Comparison of ENCODE assay signal across 11 cellular contexts in the genomic region with DNA sequence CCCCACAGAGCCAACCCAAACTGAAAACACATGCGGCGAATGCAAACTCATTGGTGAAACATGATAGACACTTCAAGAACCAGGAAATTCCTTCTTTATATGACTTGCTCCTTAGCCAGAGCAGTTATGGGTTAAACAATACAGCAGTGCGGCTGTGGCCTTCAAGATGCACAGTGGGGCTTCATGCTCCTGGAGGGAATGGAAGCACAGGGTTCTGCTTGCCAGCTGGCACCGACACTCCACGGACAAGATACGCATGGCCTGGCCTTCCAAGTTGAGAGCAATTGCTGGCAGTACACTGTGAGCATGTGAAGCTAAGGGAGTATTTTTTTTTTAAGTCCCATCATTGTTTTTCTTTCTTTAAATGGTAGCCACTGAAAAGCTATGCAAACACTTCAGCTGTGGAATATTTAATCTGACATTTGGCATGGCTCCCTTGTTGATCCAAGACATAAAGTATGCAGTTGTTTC.
A peak's percentile ranks its signal among the peaks of the same experiment; 100 is the strongest.
DNase-seq lines count a peak whose midpoint lies in the region; ATAC-seq and TF ChIP-seq lines count a peak whose summit lies in the region.
"Had no signal": no experiment of that assay in that cellular context is flagged by ENCODE, and none has a peak within 500 bp of the region (broad histone marks: within the 10 kb centered on the region; RNA-seq: fewer than 3 reads in every experiment).

No MANE protein-coding gene starts in this region.

- POLR2A ChIA-PET in CD8-positive, alpha-beta memory T cell (lab: Charles Lee) = no interaction called here

- H3K36me3 ChIP-seq in gastroesophageal sphincter (no peaks in the 10 kb centered on the region), rectal smooth muscle tissue (ENCODE audit: control insufficient read depth, insufficient read depth, low read length) (no peaks in the 10 kb centered on the region)
- no peaks in the 10 kb centered on the region for H3K36me3 ChIP-seq in CD8-positive, alpha-beta memory T cell (ENCODE audit: insufficient read depth, low read length)

- H3K27me3 Mint-ChIP-seq in glutamatergic neuron (ENCODE audit: unreplicated experiment) = no peaks in the 10 kb centered on the region
- peaks cover 3 to 17% of the 10 kb centered on the region in 2 donors for H3K27me3 Mint-ChIP-seq in CD8-positive, alpha-beta memory T cell

- no peaks in the 10 kb centered on the region for H3K27me3 ChIP-seq in gastroesophageal sphincter
- H3K27me3 ChIP-seq in rectal smooth muscle tissue (ENCODE audit: control insufficient read depth, insufficient read depth, low read length) = no peaks in the 10 kb centered on the region
- no peaks in the 10 kb centered on the region for H3K27me3 ChIP-seq in CD8-positive, alpha-beta memory T cell (ENCODE audit: insufficient read depth, low read length, poor library complexity, severe bottlenecking)

- no peak overlapping the region for H3K9ac ChIP-seq in rectal smooth muscle tissue (ENCODE audit: low read length)

- no peak for TF ChIP-seq POLR2A in gastroesophageal sphincter (IDR thresholded peaks at IDR 0.05)

- no peaks in the 10 kb centered on the region for H3K9me3 Mint-ChIP-seq in glutamatergic neuron (ENCODE audit: unreplicated experiment)
- H3K9me3 Mint-ChIP-seq in CD8-positive, alpha-beta memory T cell = peaks cover 0 to 12% (median 10%) of the 10 kb centered on the region in 5 donors

- peaks cover 0 to 10% (median 0%) of the 10 kb centered on the region in 3 donors for H3K9me3 ChIP-seq in gastroesophageal sphincter
- no peaks in the 10 kb centered on the region for H3K9me3 ChIP-seq in CD8-positive, alpha-beta memory T cell (ENCODE audit: low read length)

- peak overlapping the region; percentile 75 to 79 (median 76) for H3K27ac ChIP-seq in gastroesophageal sphincter
- peak overlapping the region; percentile 72 for H3K27ac ChIP-seq in rectal smooth muscle tissue (ENCODE audit: low read depth, low read length)
- H3K27ac ChIP-seq in CD8-positive, alpha-beta memory T cell (ENCODE audit: low read depth, low read length) = no peak overlapping the region

- TF ChIP-seq EP300 in gastroesophageal sphincter (IDR thresholded peaks at IDR 0.05) = no peak

- no peak overlapping the region for H3K27ac Mint-ChIP-seq in glutamatergic neuron (ENCODE audit: unreplicated experiment)
- no peak overlapping the region for H3K27ac Mint-ChIP-seq in CD8-positive, alpha-beta memory T cell
- H3K27ac Mint-ChIP-seq: activated naive CD4-positive, alpha-beta T cell treated with anti-CD3 and anti-CD28 coated beads for 36 hours; IgD-negative memory B cell had no signal

- no peak overlapping the region for H3K4me3 Mint-ChIP-seq in glutamatergic neuron (ENCODE audit: unreplicated experiment)
- H3K4me3 Mint-ChIP-seq in CD8-positive, alpha-beta memory T cell = no peak overlapping the region
- H3K4me3 Mint-ChIP-seq: activated naive CD4-positive, alpha-beta T cell treated with anti-CD3 and anti-CD28 coated beads for 36 hours; IgD-negative memory B cell had no signal

- TF ChIP-seq CTCF in gastroesophageal sphincter (IDR thresholded peaks at IDR 0.05) (no peak), glutamatergic neuron (IDR thresholded peaks at IDR 0.05; ENCODE audit: partially characterized antibody, unreplicated experiment) (no peak)

- no peaks in the 10 kb centered on the region for H3K4me1 Mint-ChIP-seq in glutamatergic neuron (ENCODE audit: low read depth, unreplicated experiment)
- H3K4me1 Mint-ChIP-seq in CD8-positive, alpha-beta memory T cell = peaks cover 8 to 12% (median 11%) of the 10 kb centered on the region in 3 donors

- peaks cover 9 to 46% (median 20%) of the 10 kb centered on the region in 3 donors for H3K4me1 ChIP-seq in gastroesophageal sphincter
- H3K4me1 ChIP-seq in rectal smooth muscle tissue (ENCODE audit: control insufficient read depth, insufficient read depth, low read length) = peaks cover 23% of the 10 kb centered on the region
- no peaks in the 10 kb centered on the region for H3K4me1 ChIP-seq in CD8-positive, alpha-beta memory T cell (ENCODE audit: insufficient read depth, low read length)

- CTCF ChIA-PET in CD8-positive, alpha-beta memory T cell (lab: Charles Lee) = no interaction called here

- DNase-seq in DMS153 treated with DMSO at 0.1 percent for 48 hours (lab: John Stamatoyannopoulos, UW; ENCODE audit: unreplicated experiment) (peak; percentile 11), NCI-H748 treated with DMSO at 0.1 percent for 48 hours (lab: John Stamatoyannopoulos, UW) (peak; percentile 12), glutamatergic neuron (no peak)
- no peak for DNase-seq in activated CD8-positive, alpha-beta memory T cell treated with anti-CD3 and anti-CD28 coated beads for 24 hours
- DNase-seq in CD8-positive, alpha-beta memory T cell = no peak
- DNase-seq: activated naive CD4-positive, alpha-beta T cell treated with anti-CD3 and anti-CD28 coated beads for 36 hours; stimulated activated CD4-positive, alpha-beta T cell treated with anti-CD3 and anti-CD28 coated beads, Interleukin-4, amount 100 ng/mL, for 24 hours had no signal

- ATAC-seq in gastroesophageal sphincter = peak; percentile 88
- no peak for ATAC-seq in GM21825 (IDR thresholded peaks at IDR 0.05; ENCODE audit: unreplicated experiment)

- H3K36me3 Mint-ChIP-seq in glutamatergic neuron (ENCODE audit: unreplicated experiment) = no peaks in the 10 kb centered on the region
- H3K36me3 Mint-ChIP-seq in CD8-positive, alpha-beta memory T cell = peaks cover 0 to 13% (median 0%) of the 10 kb centered on the region in 3 donors
- H3K36me3 Mint-ChIP-seq: IgD-negative memory B cell had no signal

- no peak overlapping the region for H3K4me3 ChIP-seq in gastroesophageal sphincter
- H3K4me3 ChIP-seq in rectal smooth muscle tissue (ENCODE audit: low read length) = no peak overlapping the region
- H3K4me3 ChIP-seq in CD8-positive, alpha-beta memory T cell (ENCODE audit: low read length) = no peak overlapping the region

- 19 to 36% methylated on average over 6 of the region's 6 CpGs for WGBS in gastroesophageal sphincter (ENCODE audit: low coverage in 1 of 2), 2 donors

Comparison
In these comparisons a context has a peak if more than half of its experiments do, and no peak if none do; other contexts are left out.
1. DNase-seq: peak in DMS153 treated with DMSO at 0.1 percent for 48 hours (single experiment) and NCI-H748 treated with DMSO at 0.1 percent for 48 hours (single experiment); none in activated CD8-positive, alpha-beta memory T cell treated with anti-CD3 and anti-CD28 coated beads for 24 hours (single experiment), glutamatergic neuron (single experiment) and CD8-positive, alpha-beta memory T cell (0 of 5).